ENCODE assay signal across 8 cellular contexts in the genomic region with DNA sequence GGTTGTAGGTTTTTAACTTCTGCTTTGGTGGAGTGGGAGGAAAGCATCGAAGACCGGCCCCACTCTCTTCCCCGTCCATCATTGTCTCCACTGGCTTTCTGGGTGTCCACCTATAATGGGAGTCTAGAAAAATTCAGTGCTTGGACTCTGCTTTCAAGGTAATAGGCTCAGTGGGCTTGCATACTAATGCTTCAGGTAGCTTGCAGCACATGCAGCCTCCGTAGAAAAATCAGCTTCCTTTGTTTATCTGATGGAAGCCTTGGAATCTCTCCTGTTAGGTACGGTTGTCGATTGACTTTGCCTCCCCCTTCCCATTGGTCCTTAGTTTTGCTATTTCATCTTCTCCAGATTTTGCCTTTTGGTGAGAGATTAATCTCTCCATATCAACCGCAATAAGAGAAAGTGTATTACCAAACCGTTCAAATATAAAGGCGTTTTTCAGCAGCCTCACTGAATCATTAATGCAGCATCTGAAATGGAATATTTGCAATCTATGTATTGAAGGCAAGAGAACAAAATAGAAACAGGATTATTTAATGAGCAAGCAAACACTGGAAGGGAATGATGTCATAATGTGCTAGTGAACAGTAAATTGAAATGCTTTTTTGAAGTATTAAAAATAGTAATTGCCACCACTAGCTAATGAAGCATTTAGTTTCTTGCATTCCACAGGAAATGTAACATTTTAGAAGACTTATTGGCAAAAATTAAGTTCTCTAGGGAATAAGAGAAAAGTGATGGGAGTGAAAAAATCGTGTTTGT. TPM values are rescaled to one million over a fixed set of nuclear protein-coding genes. Genes with fewer than 3 reads are reported as not detected.
A peak's percentile ranks its signal among the peaks of the same experiment; 100 is the strongest.
DNase-seq lines count a peak whose midpoint lies in the region; TF ChIP-seq lines count a peak whose summit lies in the region.

No MANE protein-coding gene starts in this region.

- BruUV-seq in Caco-2 (replicated peaks; lab: Mats Ljungman, UMichigan) = TSS peak; percentile 68

- peaks cover 9% of the 10 kb centered on the region; the same call in 1 of the 2 replicates for H3K4me1 ChIP-seq in Caco-2
- H3K4me1 ChIP-seq in stomach = peaks cover 15 to 47% (median 32%) of the 10 kb centered on the region in 4 donors

- no peak for TF ChIP-seq EP300 in stomach (IDR thresholded peaks at IDR 0.05)

- H3K9me3 Mint-ChIP-seq in Caco-2 (ENCODE audit: unreplicated experiment) = no peaks in the 10 kb centered on the region
- no peaks in the 10 kb centered on the region for H3K9me3 Mint-ChIP-seq in activated T-helper 1 cell treated with anti-CD3 and anti-CD28 coated beads, Interleukin-12 subunit alpha, Interleukin-12 subunit beta, Interleukin-2, Interleukin-4 antibody, amounts not matched to agents 30 ng/mL and 10 ng/mL and 1 ng/mL, durations not matched to agents 14 hours and 24 hours and 36 hours

- H3K27ac Mint-ChIP-seq in Caco-2 (ENCODE audit: unreplicated experiment) = peak overlapping the region; percentile 83
- peak overlapping the region; percentile 98 for H3K27ac Mint-ChIP-seq in activated T-helper 1 cell treated with anti-CD3 and anti-CD28 coated beads, Interleukin-12 subunit alpha, Interleukin-12 subunit beta, Interleukin-2, Interleukin-4 antibody, amounts not matched to agents 30 ng/mL and 10 ng/mL and 1 ng/mL, durations not matched to agents 14 hours and 24 hours and 36 hours

- H3K9me3 ChIP-seq in Caco-2 = no peaks in the 10 kb centered on the region
- H3K9me3 ChIP-seq in iPS-18c (ENCODE audit: control insufficient read depth, insufficient read depth, low read length) = no peaks in the 10 kb centered on the region
- no peaks in the 10 kb centered on the region for H3K9me3 ChIP-seq in stomach

- H3K4me3 ChIP-seq in Caco-2 (ENCODE audit: low read depth, low read length) (peak overlapping the region; percentile 93), iPS-18c (ENCODE audit: insufficient read depth, low read depth, low read length) (peak overlapping the region; percentile 94), stomach (peak overlapping the region; percentile 80 to 99 (median 96))

- TF ChIP-seq CTCF in Caco-2 (IDR thresholded peaks at IDR 0.05; ENCODE audit: insufficient read depth in 1 of 2, low read depth in 1 of 2, low read length in 1 of 2, severe bottlenecking in 1 of 2, unreplicated experiment in 1 of 2) = no peak
- no peak for TF ChIP-seq CTCF in stomach (IDR thresholded peaks at IDR 0.05)

- peaks cover 6% of the 10 kb centered on the region for H3K4me1 Mint-ChIP-seq in Caco-2 (ENCODE audit: low read depth, unreplicated experiment)
- peaks cover 33% of the 10 kb centered on the region for H3K4me1 Mint-ChIP-seq in activated T-helper 1 cell treated with anti-CD3 and anti-CD28 coated beads, Interleukin-12 subunit alpha, Interleukin-12 subunit beta, Interleukin-2, Interleukin-4 antibody, amounts not matched to agents 30 ng/mL and 10 ng/mL and 1 ng/mL, durations not matched to agents 14 hours and 24 hours and 36 hours (ENCODE audit: low read depth)

- H3K36me3 ChIP-seq in Caco-2 (ENCODE audit: control insufficient read depth, insufficient read depth, low read length) (no peaks in the 10 kb centered on the region; the same call in 1 of the 2 replicates), stomach (no peaks in the 10 kb centered on the region)

- H3K27me3 ChIP-seq in Caco-2 (replicated peaks; ENCODE audit: control insufficient read depth, insufficient read depth, low read length) (no peaks in the 10 kb centered on the region), stomach (no peaks in the 10 kb centered on the region)

- peak overlapping the region; percentile 79 for H3K4me3 Mint-ChIP-seq in Caco-2 (ENCODE audit: unreplicated experiment)
- peak overlapping the region; percentile 93 for H3K4me3 Mint-ChIP-seq in activated T-helper 1 cell treated with anti-CD3 and anti-CD28 coated beads, Interleukin-12 subunit alpha, Interleukin-12 subunit beta, Interleukin-2, Interleukin-4 antibody, amounts not matched to agents 30 ng/mL and 10 ng/mL and 1 ng/mL, durations not matched to agents 14 hours and 24 hours and 36 hours

- H3K27me3 Mint-ChIP-seq in Caco-2 (ENCODE audit: insufficient read depth, unreplicated experiment) = no peaks in the 10 kb centered on the region
- H3K27me3 Mint-ChIP-seq in activated T-helper 1 cell treated with anti-CD3 and anti-CD28 coated beads, Interleukin-12 subunit alpha, Interleukin-12 subunit beta, Interleukin-2, Interleukin-4 antibody, amounts not matched to agents 30 ng/mL and 10 ng/mL and 1 ng/mL, durations not matched to agents 14 hours and 24 hours and 36 hours (ENCODE audit: insufficient read depth) = no peaks in the 10 kb centered on the region

- 3 to 5% (median 4%) methylated on average over 10 of the region's 10 CpGs for WGBS in stomach, 5 donors

- no peak for DNase-seq in Caco-2
- no peak for DNase-seq in HEK293T (ENCODE audit: extremely low spot score)
- DNase-seq in activated T-helper 1 cell treated with anti-CD3 and anti-CD28 coated beads, Interleukin-12 subunit alpha, Interleukin-12 subunit beta, Interleukin-2, Interleukin-4 antibody, amounts not matched to agents 30 ng/mL and 10 ng/mL and 1 ng/mL, durations not matched to agents 14 hours and 24 hours and 36 hours (ENCODE audit: low spot score) = no peak
- DNase-seq in stomach = no peak
- DNase-seq in KG1 (lab: John Stamatoyannopoulos, UW) = no peak
- DNase-seq in activated CD4-positive, CD25-positive, alpha-beta regulatory T cell (lab: John Stamatoyannopoulos, UW) = no peak
- DNase-seq in NOMO-1 (lab: John Stamatoyannopoulos, UW; ENCODE audit: unreplicated experiment in 2 of 2) = no peak

- POLR2A ChIA-PET in Caco-2 (lab: Charles Lee) (interaction anchor here (0.6 to 0.9 kb wide), 5 partner anchors 10 to 461 kb away, joined by 4 to 17 read pairs (median 4); no protein-coding TSS in a partner anchor), HEK293T (lab: Yijun Ruan, JAX) (interaction anchor here (1.0 to 1.5 kb wide), 3 partner anchors 12 to 566 kb away, joined by 3 to 4 read pairs (median 3); partner anchors contain the start of gene NT5C3A)

- H3K27ac ChIP-seq in stomach = peak overlapping the region; percentile 97 to 99 (median 99)

- intact Hi-C loops in Caco-2 (cut with micrococcal nuclease; ENCODE audit: unreplicated experiment) (no loop called here), stomach (cut with DNase I; ENCODE audit: low total_unique reads) (no loop called here)
- intact Hi-C loops in activated T-helper 1 cell treated with anti-CD3 and anti-CD28 coated beads, Interleukin-12 subunit alpha, Interleukin-12 subunit beta, Interleukin-2, Interleukin-4 antibody, amounts not matched to agents 30 ng/mL and 10 ng/mL and 1 ng/mL, durations not matched to agents 14 hours and 24 hours and 36 hours (cut with micrococcal nuclease) = loop anchor here (10.0 kb wide), 2 partner anchors 1901 to 1991 kb away; partner anchors contain the start of genes GARS1 and GGCT

- no peak for TF ChIP-seq POLR2A in stomach (IDR thresholded peaks at IDR 0.05)

- H3K36me3 Mint-ChIP-seq in Caco-2 (ENCODE audit: insufficient read depth, unreplicated experiment) = peaks cover 29% of the 10 kb centered on the region
- peaks cover 16% of the 10 kb centered on the region for H3K36me3 Mint-ChIP-seq in activated T-helper 1 cell treated with anti-CD3 and anti-CD28 coated beads, Interleukin-12 subunit alpha, Interleukin-12 subunit beta, Interleukin-2, Interleukin-4 antibody, amounts not matched to agents 30 ng/mL and 10 ng/mL and 1 ng/mL, durations not matched to agents 14 hours and 24 hours and 36 hours (ENCODE audit: low read depth)

- CTCF ChIA-PET in Caco-2 (lab: Charles Lee) (interaction anchor here (0.6 kb wide), 2 partner anchors 544 to 581 kb away, joined by 3 to 4 read pairs; no protein-coding TSS in a partner anchor), HEK293T (lab: Yijun Ruan, JAX) (no interaction called here)

TF ChIP-seq in HEK293T, 16 proteins besides CTCF, POLR2A, EP300 and RAD21:
- no peak for TF ChIP-seq L3MBTL2 (conservative IDR thresholded peaks at IDR 0.05)
- 0 out of 2 replicates have a peak, but pooled peaks have one; percentile 31 for TF ChIP-seq PKNOX1 (IDR thresholded peaks at IDR 0.05)
TF ChIP-seq in HEK293T: peak in this region for 1.

RNA-seq across cellular contexts. Expression of gene AVL9, which starts 0.9 kb away (rescaled TPM):
- total RNA-seq in Caco-2 (2022) (39.7 and 41.0 TPM in 2 replicates), stomach (100 to 1,000 TPM in 1 of 5 donors, 10 to 100 TPM in 4; 19.6 to 197 (median 55.8) TPM)
- total RNA-seq in activated T-helper 1 cell treated with anti-CD3 and anti-CD28 coated beads, Interleukin-12 subunit alpha, Interleukin-12 subunit beta, Interleukin-2, Interleukin-4 antibody, amounts not matched to agents 30 ng/mL and 10 ng/mL and 1 ng/mL, durations not matched to agents 14 hours and 24 hours and 36 hours = 46.7 and 50.6 TPM in 2 replicates
- polyA plus RNA-seq in stomach = 1 to 10 TPM; 7.2 to 8.1 (median 7.7) TPM

RNA-seq across cellular contexts. Expression of gene LSM5, which starts 6.1 kb away (rescaled TPM):
- total RNA-seq in Caco-2 (2022) (100.0 and 101 TPM in 2 replicates), stomach (10 to 100 TPM in 3 of 5 donors, 1 to 10 TPM in 2; 2.9 to 45.3 (median 14.3) TPM)
- 79.6 and 84.3 TPM in 2 replicates for total RNA-seq in activated T-helper 1 cell treated with anti-CD3 and anti-CD28 coated beads, Interleukin-12 subunit alpha, Interleukin-12 subunit beta, Interleukin-2, Interleukin-4 antibody, amounts not matched to agents 30 ng/mL and 10 ng/mL and 1 ng/mL, durations not matched to agents 14 hours and 24 hours and 36 hours
- 100 to 1,000 TPM in 1 of 3 donors, 10 to 100 TPM in 2; 60.8 to 109 (median 89.6) TPM for polyA plus RNA-seq in stomach
